In genomic region chr6:118893882-118894424, GRCh38 we compare ENCODE assay signal across 1 cellular context.
TF ChIP-seq lines count a peak whose summit lies in the region.

Gene ASF1A (plus strand): TSS chr6:118894152. CDS start chr6:118894414, 262 bp downstream.

TF ChIP-seq in K562, 482 proteins besides CTCF, POLR2A, EP300 and RAD21 (continued from another document and continues in another):
- TF ChIP-seq, protein P1, sequence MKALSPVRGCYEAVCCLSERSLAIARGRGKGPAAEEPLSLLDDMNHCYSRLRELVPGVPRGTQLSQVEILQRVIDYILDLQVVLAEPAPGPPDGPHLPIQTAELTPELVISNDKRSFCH (CRISPR knock-in tag; IDR thresholded peaks at IDR 0.05): no peak
- TF ChIP-seq, protein P1 (tag; IDR thresholded peaks at IDR 0.05): no peak
- TF ChIP-seq TAF7 (tag; IDR thresholded peaks at IDR 0.05): 0 out of 2 replicates have a peak, but pooled peaks have one; percentile 11
- TF ChIP-seq, protein P2, sequence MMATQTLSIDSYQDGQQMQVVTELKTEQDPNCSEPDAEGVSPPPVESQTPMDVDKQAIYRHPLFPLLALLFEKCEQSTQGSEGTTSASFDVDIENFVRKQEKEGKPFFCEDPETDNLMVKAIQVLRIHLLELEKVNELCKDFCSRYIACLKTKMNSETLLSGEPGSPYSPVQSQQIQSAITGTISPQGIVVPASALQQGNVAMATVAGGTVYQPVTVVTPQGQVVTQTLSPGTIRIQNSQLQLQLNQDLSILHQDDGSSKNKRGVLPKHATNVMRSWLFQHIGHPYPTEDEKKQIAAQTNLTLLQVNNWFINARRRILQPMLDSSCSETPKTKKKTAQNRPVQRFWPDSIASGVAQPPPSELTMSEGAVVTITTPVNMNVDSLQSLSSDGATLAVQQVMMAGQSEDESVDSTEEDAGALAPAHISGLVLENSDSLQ (IDR thresholded peaks at IDR 0.05): peak; percentile 67; the same call in 1 of the 2 replicates
- peak; percentile 99 for TF ChIP-seq GATAD2B (IDR thresholded peaks at IDR 0.05; ENCODE audit: borderline replicate concordance)
- TF ChIP-seq PML (IDR thresholded peaks at IDR 0.05; ENCODE audit: low read length): peak; percentile 81
- TF ChIP-seq ZNF316 (IDR thresholded peaks at IDR 0.05): no peak
- peak; percentile 24; the same call in 1 of the 2 replicates for TF ChIP-seq L3MBTL2 (IDR thresholded peaks at IDR 0.05)
- no peak for TF ChIP-seq YBX1 (IDR thresholded peaks at IDR 0.05)
- no peak for TF ChIP-seq TCFL5 (CRISPR knock-in tag; conservative IDR thresholded peaks at IDR 0.05)
- peak in 1 of 2 experiments; percentile 63; a peak in 1 of 4 replicates for TF ChIP-seq RCOR1 (IDR thresholded peaks at IDR 0.05; ENCODE audit: borderline replicate concordance in 1 of 2, low read depth in 2 of 2, low read length in 2 of 2)
- TF ChIP-seq ZBED1 (IDR thresholded peaks at IDR 0.05): no peak
- TF ChIP-seq ELF1 (tag; IDR thresholded peaks at IDR 0.05): 0 out of 2 replicates have a peak, but pooled peaks have one; percentile 34
- peak; percentile 35 for TF ChIP-seq SP2 (IDR thresholded peaks at IDR 0.05; ENCODE audit: extremely low read depth, low read depth, low read length, poor library complexity, severe bottlenecking)
- TF ChIP-seq NRF1 (conservative IDR thresholded peaks at IDR 0.05 in 1 of 2, IDR thresholded peaks at IDR 0.05 in 1 of 2): peak; percentile 66 to 75; a peak in 3 of 4 replicates
- no peak; the same call in 1 of the 2 replicates for TF ChIP-seq ZBTB40 (IDR thresholded peaks at IDR 0.05)
- TF ChIP-seq ZBTB40 (CRISPR knock-in tag; IDR thresholded peaks at IDR 0.05): no peak
- TF ChIP-seq ZNF217 (CRISPR knock-in tag; IDR thresholded peaks at IDR 0.05): no peak
- TF ChIP-seq, protein P3, sequence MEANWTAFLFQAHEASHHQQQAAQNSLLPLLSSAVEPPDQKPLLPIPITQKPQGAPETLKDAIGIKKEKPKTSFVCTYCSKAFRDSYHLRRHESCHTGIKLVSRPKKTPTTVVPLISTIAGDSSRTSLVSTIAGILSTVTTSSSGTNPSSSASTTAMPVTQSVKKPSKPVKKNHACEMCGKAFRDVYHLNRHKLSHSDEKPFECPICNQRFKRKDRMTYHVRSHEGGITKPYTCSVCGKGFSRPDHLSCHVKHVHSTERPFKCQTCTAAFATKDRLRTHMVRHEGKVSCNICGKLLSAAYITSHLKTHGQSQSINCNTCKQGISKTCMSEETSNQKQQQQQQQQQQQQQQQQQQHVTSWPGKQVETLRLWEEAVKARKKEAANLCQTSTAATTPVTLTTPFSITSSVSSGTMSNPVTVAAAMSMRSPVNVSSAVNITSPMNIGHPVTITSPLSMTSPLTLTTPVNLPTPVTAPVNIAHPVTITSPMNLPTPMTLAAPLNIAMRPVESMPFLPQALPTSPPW (CRISPR knock-in tag; IDR thresholded peaks at IDR 0.05): peak; percentile 65
- TF ChIP-seq ZNF639 (CRISPR knock-in tag; conservative IDR thresholded peaks at IDR 0.05 in 1 of 2, IDR thresholded peaks at IDR 0.05 in 1 of 2): 0 out of 4 replicates have a peak, but pooled peaks of 1 of the 2 experiments have one; percentile 55
- TF ChIP-seq, protein P4, sequence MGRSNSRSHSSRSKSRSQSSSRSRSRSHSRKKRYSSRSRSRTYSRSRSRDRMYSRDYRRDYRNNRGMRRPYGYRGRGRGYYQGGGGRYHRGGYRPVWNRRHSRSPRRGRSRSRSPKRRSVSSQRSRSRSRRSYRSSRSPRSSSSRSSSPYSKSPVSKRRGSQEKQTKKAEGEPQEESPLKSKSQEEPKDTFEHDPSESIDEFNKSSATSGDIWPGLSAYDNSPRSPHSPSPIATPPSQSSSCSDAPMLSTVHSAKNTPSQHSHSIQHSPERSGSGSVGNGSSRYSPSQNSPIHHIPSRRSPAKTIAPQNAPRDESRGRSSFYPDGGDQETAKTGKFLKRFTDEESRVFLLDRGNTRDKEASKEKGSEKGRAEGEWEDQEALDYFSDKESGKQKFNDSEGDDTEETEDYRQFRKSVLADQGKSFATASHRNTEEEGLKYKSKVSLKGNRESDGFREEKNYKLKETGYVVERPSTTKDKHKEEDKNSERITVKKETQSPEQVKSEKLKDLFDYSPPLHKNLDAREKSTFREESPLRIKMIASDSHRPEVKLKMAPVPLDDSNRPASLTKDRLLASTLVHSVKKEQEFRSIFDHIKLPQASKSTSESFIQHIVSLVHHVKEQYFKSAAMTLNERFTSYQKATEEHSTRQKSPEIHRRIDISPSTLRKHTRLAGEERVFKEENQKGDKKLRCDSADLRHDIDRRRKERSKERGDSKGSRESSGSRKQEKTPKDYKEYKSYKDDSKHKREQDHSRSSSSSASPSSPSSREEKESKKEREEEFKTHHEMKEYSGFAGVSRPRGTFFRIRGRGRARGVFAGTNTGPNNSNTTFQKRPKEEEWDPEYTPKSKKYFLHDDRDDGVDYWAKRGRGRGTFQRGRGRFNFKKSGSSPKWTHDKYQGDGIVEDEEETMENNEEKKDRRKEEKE (IDR thresholded peaks at IDR 0.05; ENCODE audit: borderline replicate concordance in 1 of 2, control insufficient read depth in 1 of 2, low read depth in 2 of 2, low read length in 1 of 2): peak in 1 of 2 experiments; percentile 93; a peak in 2 of 4 replicates
- TF ChIP-seq PHF20 (IDR thresholded peaks at IDR 0.05; ENCODE audit: partially characterized antibody): peak; percentile 9
- TF ChIP-seq CBFA2T3 (IDR thresholded peaks at IDR 0.05): no peak; the same call in 1 of the 2 replicates
- peak; percentile 61 for TF ChIP-seq NFYB (IDR thresholded peaks at IDR 0.05; ENCODE audit: extremely low read depth, insufficient read length)
- TF ChIP-seq CEBPG (CRISPR knock-in tag; IDR thresholded peaks at IDR 0.05): no peak
- no peak for TF ChIP-seq CEBPG (tag; conservative IDR thresholded peaks at IDR 0.05 in 1 of 2, IDR thresholded peaks at IDR 0.05 in 1 of 2)
- TF ChIP-seq NCOR1 (IDR thresholded peaks at IDR 0.05): peak; percentile 66
- no peak for TF ChIP-seq ZBTB17 (CRISPR knock-in tag; IDR thresholded peaks at IDR 0.05)
- TF ChIP-seq, protein P5, sequence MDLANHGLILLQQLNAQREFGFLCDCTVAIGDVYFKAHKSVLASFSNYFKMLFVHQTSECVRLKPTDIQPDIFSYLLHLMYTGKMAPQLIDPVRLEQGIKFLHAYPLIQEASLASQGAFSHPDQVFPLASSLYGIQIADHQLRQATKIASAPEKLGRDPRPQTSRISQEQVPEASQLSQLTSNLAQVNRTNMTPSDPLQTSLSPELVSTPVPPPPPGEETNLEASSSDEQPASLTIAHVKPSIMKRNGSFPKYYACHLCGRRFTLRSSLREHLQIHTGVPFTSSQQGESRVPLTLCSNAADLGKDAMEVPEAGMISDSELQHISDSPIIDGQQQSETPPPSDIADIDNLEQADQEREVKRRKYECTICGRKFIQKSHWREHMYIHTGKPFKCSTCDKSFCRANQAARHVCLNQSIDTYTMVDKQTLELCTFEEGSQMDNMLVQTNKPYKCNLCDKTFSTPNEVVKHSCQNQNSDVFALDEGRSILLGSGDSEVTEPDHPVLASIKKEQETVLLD (IDR thresholded peaks at IDR 0.05): peak; percentile 88
- no peak for TF ChIP-seq ZNF398 (CRISPR knock-in tag; IDR thresholded peaks at IDR 0.05)
- TF ChIP-seq POLR2AphosphoS5 (IDR thresholded peaks at IDR 0.05; ENCODE audit: control insufficient read depth, insufficient read depth, low read depth, low read length): peak; percentile 73
- TF ChIP-seq ZFPM2 (CRISPR knock-in tag; IDR thresholded peaks at IDR 0.05): no peak
- TF ChIP-seq CTCFL (IDR thresholded peaks at IDR 0.05; ENCODE audit: borderline replicate concordance, insufficient read depth, low read depth, low read length, poor library complexity, severe bottlenecking): peak; percentile 97
- TF ChIP-seq ZBTB1 (CRISPR knock-in tag; IDR thresholded peaks at IDR 0.05; ENCODE audit: borderline replicate concordance, low read depth): no peak
- TF ChIP-seq MTA3 (IDR thresholded peaks at IDR 0.05; ENCODE audit: borderline replicate concordance): peak; percentile 75
- TF ChIP-seq ZNF75A (CRISPR knock-in tag; IDR thresholded peaks at IDR 0.05): no peak
- TF ChIP-seq ZNF584 (CRISPR knock-in tag; IDR thresholded peaks at IDR 0.05; ENCODE audit: low read depth): peak; percentile 52; the same call in 1 of the 2 replicates
